In the genomic region with DNA sequence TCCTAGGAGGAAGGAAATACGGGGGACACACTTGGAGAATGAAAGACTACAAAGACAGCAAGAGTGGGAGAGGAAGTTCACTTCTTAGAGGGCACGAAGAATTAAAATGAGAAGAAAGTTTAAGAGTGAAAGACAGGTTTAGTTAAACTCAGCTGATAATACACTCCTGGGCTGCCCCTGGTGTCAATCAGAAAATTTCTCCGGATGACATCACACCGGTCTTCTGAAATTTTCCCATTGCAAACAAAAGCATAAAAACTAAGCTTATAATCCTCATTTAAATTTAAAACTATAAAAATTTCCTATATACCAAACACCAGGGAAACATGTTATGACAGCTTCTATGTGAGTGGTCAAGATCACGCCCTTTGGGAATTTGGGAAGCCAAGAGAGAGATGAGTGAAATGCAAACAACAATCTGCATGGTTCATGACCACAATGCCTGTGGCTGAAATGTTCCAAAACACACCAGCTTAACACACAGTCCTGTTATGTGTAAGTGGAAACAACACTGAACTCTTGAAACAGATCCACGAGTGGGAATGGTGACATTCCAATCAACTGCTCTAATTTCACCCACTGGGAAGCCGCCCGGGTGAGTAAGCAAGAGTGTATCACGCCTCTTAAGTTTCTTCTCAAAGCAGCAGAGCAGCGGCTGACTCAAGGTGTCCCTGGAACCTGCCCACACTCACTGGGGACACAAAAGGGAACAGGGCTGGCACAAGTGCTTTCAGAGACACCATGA, we compare ENCODE assay signal across 1 cellular context.
TF ChIP-seq lines count a peak whose summit lies in the region.

No MANE protein-coding gene starts in this region.

TF ChIP-seq in HepG2, 621 proteins besides CTCF, POLR2A, EP300 and RAD21 (continued from another document):
- TF ChIP-seq ZFP1 (CRISPR knock-in tag; IDR thresholded peaks at IDR 0.05) (no peak), ZFP82 (CRISPR knock-in tag; IDR thresholded peaks at IDR 0.05; ENCODE audit: borderline replicate concordance) (no peak), BCL6 (CRISPR knock-in tag; IDR thresholded peaks at IDR 0.05) (no peak), NFYB (CRISPR knock-in tag; IDR thresholded peaks at IDR 0.05) (no peak), ERF (CRISPR knock-in tag; IDR thresholded peaks at IDR 0.05) (no peak)
